Comparison of ENCODE assay signal across 9 cellular contexts in the genomic region with DNA sequence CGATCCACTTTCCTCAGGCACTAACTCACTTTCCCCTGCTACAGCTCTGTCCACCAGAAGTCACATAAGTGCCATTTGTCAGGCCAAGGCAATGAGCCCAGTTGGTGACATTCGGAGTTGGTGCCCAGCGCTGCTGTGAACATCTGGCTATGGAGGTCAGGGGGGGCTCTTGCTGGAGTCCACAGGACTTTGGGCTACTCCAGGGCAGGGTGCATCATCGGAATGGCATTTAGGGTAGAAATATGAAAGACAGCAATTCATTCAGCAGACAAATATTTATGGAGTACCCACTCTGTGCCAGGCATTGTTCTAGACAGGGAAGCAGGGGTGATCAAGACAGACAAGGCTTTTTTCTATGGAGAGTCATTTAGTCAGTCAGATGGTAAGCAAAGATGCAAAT. TPM values are rescaled to one million over a fixed set of nuclear protein-coding genes. Genes with fewer than 3 reads are reported as not detected.
DNase-seq lines count a peak whose midpoint lies in the region; ATAC-seq, FAIRE-seq and TF ChIP-seq lines count a peak whose summit lies in the region.
"Had no signal": no experiment of that assay in that cellular context is flagged by ENCODE, and none has a peak within 500 bp of the region (broad histone marks: within the 10 kb centered on the region; RNA-seq: fewer than 3 reads in every experiment).

No MANE protein-coding gene starts in this region.

- CTCF ChIA-PET in A549 (lab: Yijun Ruan, JAX) (interaction anchor here (1.4 to 1.8 kb wide), 4 partner anchors 12 to 294 kb away, joined by 3 to 6 read pairs (median 4); partner anchors contain the start of gene ARPC3), IMR-90 (lab: Yijun Ruan, JAX) (no interaction called here)

- no peak for FAIRE-seq in A549 (lab: Jason Lieb, UNC)

- peak overlapping the region; percentile 79 to 99 for H3K27ac ChIP-seq in A549
- no peak overlapping the region for H3K27ac ChIP-seq in IMR-90 (ENCODE audit: insufficient read depth, low read length)

- H4K91ac ChIP-seq in IMR-90 (ENCODE audit: insufficient read depth, low read depth, low read length): no peak overlapping the region

- TF ChIP-seq RAD21 in A549 (conservative IDR thresholded peaks at IDR 0.05 in 1 of 2, IDR thresholded peaks at IDR 0.05 in 1 of 2): no peak
- no peak for TF ChIP-seq RAD21 in IMR-90 (IDR thresholded peaks at IDR 0.05; ENCODE audit: low read length)

- peaks cover 5% of the 10 kb centered on the region; the same call in 1 of the 2 replicates for H3K9me1 ChIP-seq in IMR-90 (ENCODE audit: insufficient read depth, low read length)

- H4K5ac ChIP-seq in IMR-90 (ENCODE audit: low read depth, low read length): no peak overlapping the region

- in situ Hi-C loops in IMR-90 (cut with MboI; ENCODE audit: low sequenced_read_pairs): no loop called here

- peak overlapping the region; percentile 98; the same call in 1 of the 3 replicates for H3K4me3 ChIP-seq in A549
- H3K4me3 ChIP-seq in IMR-90 (ENCODE audit: insufficient read depth, low read depth, low read length): no peak overlapping the region
- H3K4me3 ChIP-seq: mucosa of descending colon had no signal

- H3K4me3 Mint-ChIP-seq in central memory CD8-positive, alpha-beta T cell: peak overlapping the region; percentile 63
- peak overlapping the region; percentile 100 for H3K4me3 Mint-ChIP-seq in mesothelial cell of epicardium

- 36% methylated on average over 4 of the region's 4 CpGs for WGBS in A549 (ENCODE audit: missing lambda C conversion rate)
- 75% methylated on average over 2 of the region's 4 CpGs; no CpG with 5 or more reads in 1 of the 2 experiments for WGBS in IMR-90 (ENCODE audit: extremely low coverage in 2 of 2, insufficient read length in 1 of 2), 2 experiments

- no peak for TF ChIP-seq POLR2A in A549 (IDR thresholded peaks at IDR 0.05; ENCODE audit: low read length)
- TF ChIP-seq POLR2A in IMR-90 (IDR thresholded peaks at IDR 0.05; ENCODE audit: low read depth, low read length): no peak

- H3K36me3 ChIP-seq in IMR-90 (ENCODE audit: control insufficient read depth, insufficient read depth, low read length): no peaks in the 10 kb centered on the region

- peak overlapping the region; percentile 16 for H3K27ac Mint-ChIP-seq in central memory CD8-positive, alpha-beta T cell (ENCODE audit: low read depth)
- H3K27ac Mint-ChIP-seq in mesothelial cell of epicardium: peak overlapping the region; percentile 96

- peaks cover 0 to 9% of the 10 kb centered on the region in 2 experiments; a peak in 1 of 4 replicates for H3K79me1 ChIP-seq in IMR-90 (ENCODE audit: low read depth in 1 of 2, low read length in 2 of 2)

- H3K4me1 ChIP-seq in A549 (peaks cover 40% of the 10 kb centered on the region), IMR-90 (ENCODE audit: control insufficient read depth, insufficient read depth, low read length) (peaks cover 11% of the 10 kb centered on the region)

- DNase-seq in A549 (ENCODE audit: low read depth in 1 of 2, low spot score in 1 of 2) (peak in 1 of 2 experiments; percentile 53), IMR-90 (peak; percentile 41), mesothelial cell of epicardium (ENCODE audit: low spot score in 2 of 2, unreplicated experiment in 2 of 2) (no peak), ecto neural progenitor cell (ENCODE audit: low spot score) (no peak), NCI-H2029 treated with DMSO at 0.1 percent for 48 hours (lab: John Stamatoyannopoulos, UW) (no peak)
- DNase-seq in central memory CD8-positive, alpha-beta T cell (ENCODE audit: low spot score in 2 of 2): no peak
- no peak for DNase-seq in activated CD8-positive, alpha-beta memory T cell treated with anti-CD3 and anti-CD28 coated beads, Interleukin-2, amount 50 U/mL, for 4 hours

- TF ChIP-seq EP300 in A549 (IDR thresholded peaks at IDR 0.05): no peak

- no peaks in the 10 kb centered on the region for H3K27me3 ChIP-seq in IMR-90 (ENCODE audit: control insufficient read depth, insufficient read depth, low read length)

- H3K14ac ChIP-seq in IMR-90 (replicated peaks; ENCODE audit: low read depth, low read length): no peak overlapping the region

- TF ChIP-seq CTCF in A549 (IDR thresholded peaks at IDR 0.05) (no peak), IMR-90 (conservative IDR thresholded peaks at IDR 0.05; ENCODE audit: low read depth, low read length) (no peak), mesothelial cell of epicardium (IDR thresholded peaks at IDR 0.05; ENCODE audit: unreplicated experiment) (no peak)

- H2BK5ac ChIP-seq in IMR-90 (ENCODE audit: low read depth, low read length, poor library complexity, severe bottlenecking): no peak overlapping the region

- H2BK20ac ChIP-seq in IMR-90 (ENCODE audit: low read depth, low read length): no peak overlapping the region

- peaks cover 19% of the 10 kb centered on the region for H3K36me3 Mint-ChIP-seq in central memory CD8-positive, alpha-beta T cell (ENCODE audit: insufficient read depth)
- H3K36me3 Mint-ChIP-seq in mesothelial cell of epicardium: no peaks in the 10 kb centered on the region

- H3K27me3 Mint-ChIP-seq in central memory CD8-positive, alpha-beta T cell: no peaks in the 10 kb centered on the region
- no peaks in the 10 kb centered on the region for H3K27me3 Mint-ChIP-seq in mesothelial cell of epicardium (ENCODE audit: low read depth)

- no peak overlapping the region for H3K56ac ChIP-seq in IMR-90 (ENCODE audit: extremely low read depth, insufficient read depth, low read length)

- no peaks in the 10 kb centered on the region for H3K9me3 ChIP-seq in A549
- H3K9me3 ChIP-seq in IMR-90 (ENCODE audit: control insufficient read depth, insufficient read depth, low read length): no peaks in the 10 kb centered on the region
- H3K9me3 ChIP-seq: mucosa of descending colon had no signal

- peak overlapping the region; percentile 55 for H2AK9ac ChIP-seq in IMR-90 (replicated peaks; ENCODE audit: low read depth, low read length, poor library complexity)

- H3K4me2 ChIP-seq in A549: peak overlapping the region; percentile 87
- H3K4me2 ChIP-seq in IMR-90 (ENCODE audit: low read depth, low read length): peak overlapping the region; percentile 38; the same call in 1 of the 2 replicates

- H2BK120ac ChIP-seq in IMR-90 (ENCODE audit: low read depth, low read length): no peak overlapping the region

- ATAC-seq in A549 (peak; percentile 12 to 54; a peak in 3 of 6 replicates), IMR-90 (ENCODE audit: low read depth) (0 out of 2 replicates have a peak, but pooled peaks have one; percentile 2), GM18502 (IDR thresholded peaks at IDR 0.05; ENCODE audit: poor library complexity, unreplicated experiment) (no peak)
- no peak for ATAC-seq in central memory CD8-positive, alpha-beta T cell (replicated peaks; ENCODE audit: extremely low read depth, poor library complexity, severe bottlenecking)

- 0 out of 2 replicates have a peak overlapping the region, but pooled peaks have one; percentile 12 for H3K4ac ChIP-seq in IMR-90 (ENCODE audit: low read depth, low read length)

- 0 out of 2 replicates have a peak overlapping the region, but pooled peaks have one; percentile 6 for H2AK5ac ChIP-seq in IMR-90 (ENCODE audit: low read depth, low read length)

- no peak overlapping the region for H3K18ac ChIP-seq in IMR-90 (ENCODE audit: low read depth, low read length)

- no TSS peak for BruUV-seq in IMR-90 (replicated peaks; lab: Mats Ljungman, UMichigan)

- H4K8ac ChIP-seq in IMR-90 (ENCODE audit: low read depth in 2 of 2, low read length in 2 of 2): peak overlapping the region; percentile 26 to 59; a peak in 2 of 4 replicates

- no peak overlapping the region for H2BK15ac ChIP-seq in IMR-90 (ENCODE audit: low read depth, low read length)

- H2AFZ ChIP-seq in IMR-90 (replicated peaks; ENCODE audit: low read length, poor library complexity): peak overlapping the region; percentile 90

- H4K20me1 ChIP-seq in IMR-90 (ENCODE audit: insufficient read depth, low read length): peaks cover 34% of the 10 kb centered on the region

- intact Hi-C loops in IMR-90 (cut with micrococcal nuclease): loop anchor here (5.0 kb wide), 1 partner anchor 132 kb away; the partner anchor contains the start of gene TCTN1

- no peaks in the 10 kb centered on the region for H3K9me3 Mint-ChIP-seq in central memory CD8-positive, alpha-beta T cell
- no peaks in the 10 kb centered on the region for H3K9me3 Mint-ChIP-seq in mesothelial cell of epicardium

- POLR2A ChIA-PET in A549 (lab: Yijun Ruan, JAX): no interaction called here
- POLR2A ChIA-PET in IMR-90 (lab: Charles Lee; ENCODE audit: unreplicated experiment): no interaction called here

- H3K23ac ChIP-seq in IMR-90 (ENCODE audit: low read depth, low read length): 0 out of 2 replicates have a peak overlapping the region, but pooled peaks have one; percentile 29

- dilution Hi-C loops in IMR-90 (cut with HindIII; ENCODE audit: low sequenced_read_pairs, unreplicated experiment): no loop called here

- H3K9ac ChIP-seq in IMR-90 (ENCODE audit: low read depth, low read length): no peak overlapping the region

- H3K4me1 Mint-ChIP-seq in central memory CD8-positive, alpha-beta T cell: peaks cover 36% of the 10 kb centered on the region
- H3K4me1 Mint-ChIP-seq in mesothelial cell of epicardium: peaks cover 42% of the 10 kb centered on the region

TF ChIP-seq in A549, 52 proteins besides CTCF, POLR2A, EP300 and RAD21 (continues in another document):
- no peak for TF ChIP-seq KDM1A (IDR thresholded peaks at IDR 0.05; ENCODE audit: low read depth)

TF ChIP-seq in IMR-90, 13 proteins besides CTCF, POLR2A, EP300 and RAD21:
- no peak for TF ChIP-seq RCOR1 (IDR thresholded peaks at IDR 0.05; ENCODE audit: insufficient replicate concordance, low read length)

RNA-seq across cellular contexts. Expression of gene PPP1CC, which starts 1.5 kb away (rescaled TPM):
- polyA plus RNA-seq in A549 (2011; rRNA removed): 210 and 258 TPM in 2 replicates
- polyA plus RNA-seq in A549 (2012; cell fraction: cytosol; rRNA removed): 82.0 and 86.9 TPM in 2 replicates
- 29.5 and 37.7 TPM in 2 replicates for polyA plus RNA-seq in A549 (2012; cell fraction: nucleus; rRNA removed)
- 131 to 139 TPM (median 131 TPM) in 3 replicates for polyA plus RNA-seq in A549 (2017; fragmentation: RNase III; extraction: RNeasy Plus Mini Kit Qiagen cat#74134 plus additional on column Dnase treatment)
- polyA minus RNA-seq in A549 (2011; rRNA and poly(A)+ RNA removed): 76.3 and 80.2 TPM in 2 replicates
- 126 and 169 TPM in 2 replicates for total RNA-seq in IMR-90 (2012; rRNA removed)
- polyA plus RNA-seq in IMR-90 (2012; rRNA removed): 59.1 and 71.0 TPM in 2 replicates
- 36.4 and 45.1 TPM in 2 replicates for polyA plus RNA-seq in IMR-90 (2012; cell fraction: cytosol; rRNA removed)
- 26.7 and 72.8 TPM in 2 replicates for polyA plus RNA-seq in IMR-90 (2012; cell fraction: nucleus; rRNA removed; ENCODE audit: low replicate concordance)
- 147 to 156 TPM (median 150 TPM) in 3 replicates for total RNA-seq in mesothelial cell of epicardium

RNA-seq across cellular contexts. Expression of gene HVCN1, which starts 55.3 kb away (rescaled TPM):
- polyA plus RNA-seq in A549 (2011; rRNA removed): 1.1 TPM in 2 replicates
- polyA plus RNA-seq in A549 (2012; cell fraction: cytosol; rRNA removed): 0.69 and 0.71 TPM in 2 replicates
- polyA plus RNA-seq in A549 (2012; cell fraction: nucleus; rRNA removed): 0.40 and 1.2 TPM in 2 replicates
- polyA plus RNA-seq in A549 (2017; fragmentation: RNase III; extraction: RNeasy Plus Mini Kit Qiagen cat#74134 plus additional on column Dnase treatment): 0.20 to 0.46 TPM (median 0.34 TPM) in 3 replicates
- 0.62 and 0.73 TPM in 2 replicates for polyA minus RNA-seq in A549 (2011; rRNA and poly(A)+ RNA removed)
- 1.4 and 2.0 TPM in 2 replicates for total RNA-seq in IMR-90 (2012; rRNA removed)
- 1.3 and 1.9 TPM in 2 replicates for polyA plus RNA-seq in IMR-90 (2012; rRNA removed)
- polyA plus RNA-seq in IMR-90 (2012; cell fraction: cytosol; rRNA removed): 1.3 and 2.3 TPM in 2 replicates
- 0.44 and 1.4 TPM in 2 replicates for polyA plus RNA-seq in IMR-90 (2012; cell fraction: nucleus; rRNA removed; ENCODE audit: low replicate concordance)
- 5.1 to 7.0 TPM (median 6.1 TPM) in 3 replicates for total RNA-seq in mesothelial cell of epicardium

Comparison
In these comparisons a context has a peak if more than half of its experiments do, and no peak if none do; other contexts are left out.
1. ATAC-seq: peak in A549 (2 of 2) and IMR-90 (single experiment); none in central memory CD8-positive, alpha-beta T cell (single experiment) and GM18502 (single experiment).